Comparison of ENCODE assay signal across 1 cellular context in genomic region chr22:22235564-22235963, GRCh38.
TF ChIP-seq lines count a peak whose summit lies in the region.

No MANE protein-coding gene starts in this region.

TF ChIP-seq in GM23338, 12 proteins besides CTCF, POLR2A, EP300 and RAD21 (continued from another document):
- no peak for TF ChIP-seq ZNF462 (CRISPR knock-in tag; IDR thresholded peaks at IDR 0.05)
- TF ChIP-seq NANOG (IDR thresholded peaks at IDR 0.05; ENCODE audit: borderline replicate concordance): no peak
- no peak for TF ChIP-seq CREB1 (CRISPR knock-in tag; IDR thresholded peaks at IDR 0.05; ENCODE audit: low read depth)
- TF ChIP-seq JUNB (IDR thresholded peaks at IDR 0.05; ENCODE audit: unreplicated experiment): no peak
- no peak for TF ChIP-seq STAT1 (IDR thresholded peaks at IDR 0.05; ENCODE audit: unreplicated experiment)
